In the genomic region with DNA sequence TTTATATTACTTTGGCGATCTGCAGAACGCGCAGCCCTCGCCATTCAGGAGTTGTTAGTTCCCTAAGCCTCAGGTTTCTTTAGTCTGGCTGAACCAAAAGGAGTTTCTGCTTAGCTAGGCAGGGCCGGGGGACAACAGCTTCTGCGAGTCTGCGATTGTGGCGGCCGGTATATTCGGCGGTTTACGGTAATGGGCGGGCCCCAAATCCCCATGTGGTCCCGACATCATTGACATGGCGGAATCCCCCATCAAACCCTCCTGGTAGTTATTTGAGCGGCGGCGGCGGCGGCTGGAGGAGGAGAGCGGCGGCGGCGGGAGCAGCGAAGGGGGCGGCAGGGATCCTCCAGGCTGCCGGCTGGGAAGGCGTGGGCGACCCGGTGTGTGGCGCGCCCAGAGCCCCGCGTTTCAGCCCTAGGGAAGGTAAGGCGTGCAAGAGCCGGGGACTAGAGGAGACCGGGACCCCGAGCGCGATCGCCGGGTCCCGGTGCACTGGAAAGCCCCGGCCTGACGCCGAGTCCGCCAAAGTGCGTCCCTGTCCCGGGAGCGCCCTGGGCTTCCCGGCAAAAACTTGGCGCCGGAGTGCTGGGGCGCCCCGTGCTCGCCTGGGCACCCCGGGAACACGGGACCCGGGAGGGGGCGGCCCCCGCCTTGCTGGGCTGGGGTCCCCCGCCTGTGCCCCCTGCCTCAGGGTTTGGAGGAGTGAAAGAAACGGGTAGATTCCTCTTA, we compare ENCODE assay signal across 1 cellular context.
TF ChIP-seq lines count a peak whose summit lies in the region.

A gene (plus strand): TSS at position 227 of the 726 bp plus-strand sequence. CDS start 72,902 bp downstream, outside the sequence.

TF ChIP-seq in HepG2, 621 proteins besides CTCF, POLR2A, EP300 and RAD21 (continued from another document and continues in another):
- TF ChIP-seq, protein P1, sequence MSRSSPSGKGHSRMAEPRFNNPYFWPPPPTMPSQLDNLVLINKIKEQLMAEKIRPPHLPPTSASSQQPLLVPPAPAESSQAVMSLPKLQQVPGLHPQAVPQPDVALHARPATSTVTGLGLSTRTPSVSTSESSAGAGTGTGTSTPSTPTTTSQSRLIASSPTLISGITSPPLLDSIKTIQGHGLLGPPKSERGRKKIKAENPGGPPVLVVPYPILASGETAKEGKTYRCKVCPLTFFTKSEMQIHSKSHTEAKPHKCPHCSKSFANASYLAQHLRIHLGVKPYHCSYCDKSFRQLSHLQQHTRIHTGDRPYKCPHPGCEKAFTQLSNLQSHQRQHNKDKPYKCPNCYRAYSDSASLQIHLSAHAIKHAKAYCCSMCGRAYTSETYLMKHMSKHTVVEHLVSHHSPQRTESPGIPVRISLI (CRISPR knock-in tag; IDR thresholded peaks at IDR 0.05; ENCODE audit: borderline replicate concordance) = no peak; the same call in 1 of the 2 replicates
- TF ChIP-seq HNRNPLL (IDR thresholded peaks at IDR 0.05; ENCODE audit: low read depth, low read length, poor library complexity, severe bottlenecking) (peak; percentile 28), ZNF569 (CRISPR knock-in tag; IDR thresholded peaks at IDR 0.05; ENCODE audit: borderline replicate concordance) (no peak; the same call in 1 of the 2 replicates), ZNF660 (CRISPR knock-in tag; IDR thresholded peaks at IDR 0.05; ENCODE audit: borderline replicate concordance, low read depth) (no peak), MYNN (CRISPR knock-in tag; IDR thresholded peaks at IDR 0.05; ENCODE audit: low read depth) (no peak), SRSF1 (optimal IDR thresholded peaks at IDR 0.05; ENCODE audit: low read depth, low read length) (no peak), ZNF337 (CRISPR knock-in tag; IDR thresholded peaks at IDR 0.05; ENCODE audit: borderline replicate concordance, low read depth) (no peak), TP53 (CRISPR knock-in tag; conservative IDR thresholded peaks at IDR 0.05) (no peak), IRF2 (CRISPR knock-in tag; IDR thresholded peaks at IDR 0.05) (peak; percentile 57), ZNF619 (CRISPR knock-in tag; IDR thresholded peaks at IDR 0.05) (0 out of 2 replicates have a peak, but pooled peaks have one; percentile 72), NR2C2 (CRISPR knock-in tag; IDR thresholded peaks at IDR 0.05; ENCODE audit: borderline replicate concordance) (no peak), ZFP36L2 (CRISPR knock-in tag; IDR thresholded peaks at IDR 0.05) (no peak), FOXK1 (CRISPR knock-in tag; IDR thresholded peaks at IDR 0.05; ENCODE audit: borderline replicate concordance, low read depth) (peak; percentile 69), JUNB (CRISPR knock-in tag; IDR thresholded peaks at IDR 0.05; ENCODE audit: borderline replicate concordance) (no peak), PHB2 (IDR thresholded peaks at IDR 0.05; ENCODE audit: partially characterized antibody) (no peak), ZNF678 (CRISPR knock-in tag; IDR thresholded peaks at IDR 0.05) (peak; percentile 40; the same call in 1 of the 2 replicates), TBX2 (CRISPR knock-in tag; IDR thresholded peaks at IDR 0.05; ENCODE audit: borderline replicate concordance) (peak; percentile 50; the same call in 1 of the 2 replicates), RBM39 (IDR thresholded peaks at IDR 0.05; ENCODE audit: low read depth, low read length, poor library complexity, severe bottlenecking) (peak; percentile 96), ZNF10 (CRISPR knock-in tag; IDR thresholded peaks at IDR 0.05; ENCODE audit: borderline replicate concordance, low read depth) (no peak), DR1 (CRISPR knock-in tag; IDR thresholded peaks at IDR 0.05) (peak; percentile 93), RBM22 (optimal IDR thresholded peaks at IDR 0.05; ENCODE audit: low read length) (no peak), YEATS2 (CRISPR knock-in tag; IDR thresholded peaks at IDR 0.05; ENCODE audit: borderline replicate concordance) (no peak), ZNF33A (CRISPR knock-in tag; IDR thresholded peaks at IDR 0.05; ENCODE audit: borderline replicate concordance) (no peak), MATR3 (CRISPR knock-in tag; IDR thresholded peaks at IDR 0.05) (no peak)
- TF ChIP-seq, protein P2, sequence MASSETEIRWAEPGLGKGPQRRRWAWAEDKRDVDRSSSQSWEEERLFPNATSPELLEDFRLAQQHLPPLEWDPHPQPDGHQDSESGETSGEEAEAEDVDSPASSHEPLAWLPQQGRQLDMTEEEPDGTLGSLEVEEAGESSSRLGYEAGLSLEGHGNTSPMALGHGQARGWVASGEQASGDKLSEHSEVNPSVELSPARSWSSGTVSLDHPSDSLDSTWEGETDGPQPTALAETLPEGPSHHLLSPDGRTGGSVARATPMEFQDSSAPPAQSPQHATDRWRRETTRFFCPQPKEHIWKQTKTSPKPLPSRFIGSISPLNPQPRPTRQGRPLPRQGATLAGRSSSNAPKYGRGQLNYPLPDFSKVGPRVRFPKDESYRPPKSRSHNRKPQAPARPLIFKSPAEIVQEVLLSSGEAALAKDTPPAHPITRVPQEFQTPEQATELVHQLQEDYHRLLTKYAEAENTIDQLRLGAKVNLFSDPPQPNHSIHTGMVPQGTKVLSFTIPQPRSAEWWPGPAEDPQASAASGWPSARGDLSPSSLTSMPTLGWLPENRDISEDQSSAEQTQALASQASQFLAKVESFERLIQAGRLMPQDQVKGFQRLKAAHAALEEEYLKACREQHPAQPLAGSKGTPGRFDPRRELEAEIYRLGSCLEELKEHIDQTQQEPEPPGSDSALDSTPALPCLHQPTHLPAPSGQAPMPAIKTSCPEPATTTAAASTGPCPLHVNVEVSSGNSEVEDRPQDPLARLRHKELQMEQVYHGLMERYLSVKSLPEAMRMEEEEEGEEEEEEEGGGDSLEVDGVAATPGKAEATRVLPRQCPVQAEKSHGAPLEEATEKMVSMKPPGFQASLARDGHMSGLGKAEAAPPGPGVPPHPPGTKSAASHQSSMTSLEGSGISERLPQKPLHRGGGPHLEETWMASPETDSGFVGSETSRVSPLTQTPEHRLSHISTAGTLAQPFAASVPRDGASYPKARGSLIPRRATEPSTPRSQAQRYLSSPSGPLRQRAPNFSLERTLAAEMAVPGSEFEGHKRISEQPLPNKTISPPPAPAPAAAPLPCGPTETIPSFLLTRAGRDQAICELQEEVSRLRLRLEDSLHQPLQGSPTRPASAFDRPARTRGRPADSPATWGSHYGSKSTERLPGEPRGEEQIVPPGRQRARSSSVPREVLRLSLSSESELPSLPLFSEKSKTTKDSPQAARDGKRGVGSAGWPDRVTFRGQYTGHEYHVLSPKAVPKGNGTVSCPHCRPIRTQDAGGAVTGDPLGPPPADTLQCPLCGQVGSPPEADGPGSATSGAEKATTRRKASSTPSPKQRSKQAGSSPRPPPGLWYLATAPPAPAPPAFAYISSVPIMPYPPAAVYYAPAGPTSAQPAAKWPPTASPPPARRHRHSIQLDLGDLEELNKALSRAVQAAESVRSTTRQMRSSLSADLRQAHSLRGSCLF (CRISPR knock-in tag; IDR thresholded peaks at IDR 0.05; ENCODE audit: borderline replicate concordance) = no peak
- TF ChIP-seq, protein P3, sequence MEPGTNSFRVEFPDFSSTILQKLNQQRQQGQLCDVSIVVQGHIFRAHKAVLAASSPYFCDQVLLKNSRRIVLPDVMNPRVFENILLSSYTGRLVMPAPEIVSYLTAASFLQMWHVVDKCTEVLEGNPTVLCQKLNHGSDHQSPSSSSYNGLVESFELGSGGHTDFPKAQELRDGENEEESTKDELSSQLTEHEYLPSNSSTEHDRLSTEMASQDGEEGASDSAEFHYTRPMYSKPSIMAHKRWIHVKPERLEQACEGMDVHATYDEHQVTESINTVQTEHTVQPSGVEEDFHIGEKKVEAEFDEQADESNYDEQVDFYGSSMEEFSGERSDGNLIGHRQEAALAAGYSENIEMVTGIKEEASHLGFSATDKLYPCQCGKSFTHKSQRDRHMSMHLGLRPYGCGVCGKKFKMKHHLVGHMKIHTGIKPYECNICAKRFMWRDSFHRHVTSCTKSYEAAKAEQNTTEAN (CRISPR knock-in tag; conservative IDR thresholded peaks at IDR 0.05) = peak; percentile 60; the same call in 1 of the 2 replicates
- TF ChIP-seq, protein P4, sequence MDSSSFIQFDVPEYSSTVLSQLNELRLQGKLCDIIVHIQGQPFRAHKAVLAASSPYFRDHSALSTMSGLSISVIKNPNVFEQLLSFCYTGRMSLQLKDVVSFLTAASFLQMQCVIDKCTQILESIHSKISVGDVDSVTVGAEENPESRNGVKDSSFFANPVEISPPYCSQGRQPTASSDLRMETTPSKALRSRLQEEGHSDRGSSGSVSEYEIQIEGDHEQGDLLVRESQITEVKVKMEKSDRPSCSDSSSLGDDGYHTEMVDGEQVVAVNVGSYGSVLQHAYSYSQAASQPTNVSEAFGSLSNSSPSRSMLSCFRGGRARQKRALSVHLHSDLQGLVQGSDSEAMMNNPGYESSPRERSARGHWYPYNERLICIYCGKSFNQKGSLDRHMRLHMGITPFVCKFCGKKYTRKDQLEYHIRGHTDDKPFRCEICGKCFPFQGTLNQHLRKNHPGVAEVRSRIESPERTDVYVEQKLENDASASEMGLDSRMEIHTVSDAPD (CRISPR knock-in tag; IDR thresholded peaks at IDR 0.05) = no peak; the same call in 1 of the 2 replicates
- TF ChIP-seq, protein P5, sequence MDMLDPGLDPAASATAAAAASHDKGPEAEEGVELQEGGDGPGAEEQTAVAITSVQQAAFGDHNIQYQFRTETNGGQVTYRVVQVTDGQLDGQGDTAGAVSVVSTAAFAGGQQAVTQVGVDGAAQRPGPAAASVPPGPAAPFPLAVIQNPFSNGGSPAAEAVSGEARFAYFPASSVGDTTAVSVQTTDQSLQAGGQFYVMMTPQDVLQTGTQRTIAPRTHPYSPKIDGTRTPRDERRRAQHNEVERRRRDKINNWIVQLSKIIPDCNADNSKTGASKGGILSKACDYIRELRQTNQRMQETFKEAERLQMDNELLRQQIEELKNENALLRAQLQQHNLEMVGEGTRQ (IDR thresholded peaks at IDR 0.05; ENCODE audit: low read depth, low read length) = peak; percentile 51; the same call in 1 of the 2 replicates
- TF ChIP-seq, protein P5 (CRISPR knock-in tag; IDR thresholded peaks at IDR 0.05; ENCODE audit: borderline replicate concordance) = peak; percentile 78; the same call in 1 of the 2 replicates
- TF ChIP-seq, protein P6, sequence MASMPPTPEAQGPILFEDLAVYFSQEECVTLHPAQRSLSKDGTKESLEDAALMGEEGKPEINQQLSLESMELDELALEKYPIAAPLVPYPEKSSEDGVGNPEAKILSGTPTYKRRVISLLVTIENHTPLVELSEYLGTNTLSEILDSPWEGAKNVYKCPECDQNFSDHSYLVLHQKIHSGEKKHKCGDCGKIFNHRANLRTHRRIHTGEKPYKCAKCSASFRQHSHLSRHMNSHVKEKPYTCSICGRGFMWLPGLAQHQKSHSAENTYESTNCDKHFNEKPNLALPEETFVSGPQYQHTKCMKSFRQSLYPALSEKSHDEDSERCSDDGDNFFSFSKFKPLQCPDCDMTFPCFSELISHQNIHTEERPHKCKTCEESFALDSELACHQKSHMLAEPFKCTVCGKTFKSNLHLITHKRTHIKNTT (CRISPR knock-in tag; IDR thresholded peaks at IDR 0.05) = no peak
- TF ChIP-seq, protein P7, sequence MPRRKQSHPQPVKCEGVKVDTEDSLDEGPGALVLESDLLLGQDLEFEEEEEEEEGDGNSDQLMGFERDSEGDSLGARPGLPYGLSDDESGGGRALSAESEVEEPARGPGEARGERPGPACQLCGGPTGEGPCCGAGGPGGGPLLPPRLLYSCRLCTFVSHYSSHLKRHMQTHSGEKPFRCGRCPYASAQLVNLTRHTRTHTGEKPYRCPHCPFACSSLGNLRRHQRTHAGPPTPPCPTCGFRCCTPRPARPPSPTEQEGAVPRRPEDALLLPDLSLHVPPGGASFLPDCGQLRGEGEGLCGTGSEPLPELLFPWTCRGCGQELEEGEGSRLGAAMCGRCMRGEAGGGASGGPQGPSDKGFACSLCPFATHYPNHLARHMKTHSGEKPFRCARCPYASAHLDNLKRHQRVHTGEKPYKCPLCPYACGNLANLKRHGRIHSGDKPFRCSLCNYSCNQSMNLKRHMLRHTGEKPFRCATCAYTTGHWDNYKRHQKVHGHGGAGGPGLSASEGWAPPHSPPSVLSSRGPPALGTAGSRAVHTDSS (CRISPR knock-in tag; conservative IDR thresholded peaks at IDR 0.05) = no peak
- TF ChIP-seq, protein P8, sequence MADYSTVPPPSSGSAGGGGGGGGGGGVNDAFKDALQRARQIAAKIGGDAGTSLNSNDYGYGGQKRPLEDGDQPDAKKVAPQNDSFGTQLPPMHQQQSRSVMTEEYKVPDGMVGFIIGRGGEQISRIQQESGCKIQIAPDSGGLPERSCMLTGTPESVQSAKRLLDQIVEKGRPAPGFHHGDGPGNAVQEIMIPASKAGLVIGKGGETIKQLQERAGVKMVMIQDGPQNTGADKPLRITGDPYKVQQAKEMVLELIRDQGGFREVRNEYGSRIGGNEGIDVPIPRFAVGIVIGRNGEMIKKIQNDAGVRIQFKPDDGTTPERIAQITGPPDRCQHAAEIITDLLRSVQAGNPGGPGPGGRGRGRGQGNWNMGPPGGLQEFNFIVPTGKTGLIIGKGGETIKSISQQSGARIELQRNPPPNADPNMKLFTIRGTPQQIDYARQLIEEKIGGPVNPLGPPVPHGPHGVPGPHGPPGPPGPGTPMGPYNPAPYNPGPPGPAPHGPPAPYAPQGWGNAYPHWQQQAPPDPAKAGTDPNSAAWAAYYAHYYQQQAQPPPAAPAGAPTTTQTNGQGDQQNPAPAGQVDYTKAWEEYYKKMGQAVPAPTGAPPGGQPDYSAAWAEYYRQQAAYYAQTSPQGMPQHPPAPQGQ (CRISPR knock-in tag; IDR thresholded peaks at IDR 0.05; ENCODE audit: borderline replicate concordance) = no peak
- TF ChIP-seq, protein P9, sequence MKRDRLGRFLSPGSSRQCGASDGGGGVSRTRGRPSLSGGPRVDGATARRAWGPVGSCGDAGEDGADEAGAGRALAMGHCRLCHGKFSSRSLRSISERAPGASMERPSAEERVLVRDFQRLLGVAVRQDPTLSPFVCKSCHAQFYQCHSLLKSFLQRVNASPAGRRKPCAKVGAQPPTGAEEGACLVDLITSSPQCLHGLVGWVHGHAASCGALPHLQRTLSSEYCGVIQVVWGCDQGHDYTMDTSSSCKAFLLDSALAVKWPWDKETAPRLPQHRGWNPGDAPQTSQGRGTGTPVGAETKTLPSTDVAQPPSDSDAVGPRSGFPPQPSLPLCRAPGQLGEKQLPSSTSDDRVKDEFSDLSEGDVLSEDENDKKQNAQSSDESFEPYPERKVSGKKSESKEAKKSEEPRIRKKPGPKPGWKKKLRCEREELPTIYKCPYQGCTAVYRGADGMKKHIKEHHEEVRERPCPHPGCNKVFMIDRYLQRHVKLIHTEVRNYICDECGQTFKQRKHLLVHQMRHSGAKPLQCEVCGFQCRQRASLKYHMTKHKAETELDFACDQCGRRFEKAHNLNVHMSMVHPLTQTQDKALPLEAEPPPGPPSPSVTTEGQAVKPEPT (CRISPR knock-in tag; IDR thresholded peaks at IDR 0.05; ENCODE audit: low read depth) = no peak
- TF ChIP-seq, protein P10, sequence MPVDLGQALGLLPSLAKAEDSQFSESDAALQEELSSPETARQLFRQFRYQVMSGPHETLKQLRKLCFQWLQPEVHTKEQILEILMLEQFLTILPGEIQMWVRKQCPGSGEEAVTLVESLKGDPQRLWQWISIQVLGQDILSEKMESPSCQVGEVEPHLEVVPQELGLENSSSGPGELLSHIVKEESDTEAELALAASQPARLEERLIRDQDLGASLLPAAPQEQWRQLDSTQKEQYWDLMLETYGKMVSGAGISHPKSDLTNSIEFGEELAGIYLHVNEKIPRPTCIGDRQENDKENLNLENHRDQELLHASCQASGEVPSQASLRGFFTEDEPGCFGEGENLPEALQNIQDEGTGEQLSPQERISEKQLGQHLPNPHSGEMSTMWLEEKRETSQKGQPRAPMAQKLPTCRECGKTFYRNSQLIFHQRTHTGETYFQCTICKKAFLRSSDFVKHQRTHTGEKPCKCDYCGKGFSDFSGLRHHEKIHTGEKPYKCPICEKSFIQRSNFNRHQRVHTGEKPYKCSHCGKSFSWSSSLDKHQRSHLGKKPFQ (CRISPR knock-in tag; IDR thresholded peaks at IDR 0.05; ENCODE audit: insufficient replicate concordance) = peak; percentile 83
